28 cellular contexts compared by ENCODE assay signal in the genomic region with DNA sequence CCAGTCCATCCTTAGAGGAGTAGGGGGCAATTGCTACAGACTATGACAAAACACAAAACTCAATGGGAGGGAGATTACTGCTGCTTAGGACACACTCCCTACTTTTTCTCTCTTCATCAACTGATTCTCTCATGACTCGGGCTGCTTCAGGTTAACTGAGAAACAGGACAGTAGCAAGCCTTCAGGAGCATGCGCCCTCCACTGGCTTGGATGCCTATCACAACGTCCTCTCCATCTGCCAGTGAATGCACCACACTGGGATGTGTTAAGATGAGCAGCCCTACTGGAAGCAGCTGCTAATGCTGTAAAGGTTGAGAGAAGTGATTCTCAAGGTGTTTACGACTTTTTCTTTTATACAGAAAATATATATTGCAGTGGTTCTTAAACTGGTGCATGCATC.
DNase-seq lines count a peak whose midpoint lies in the region; ATAC-seq and TF ChIP-seq lines count a peak whose summit lies in the region.
"Had no signal": no experiment of that assay in that cellular context is flagged by ENCODE, and none has a peak within 500 bp of the region (broad histone marks: within the 10 kb centered on the region; RNA-seq: fewer than 3 reads in every experiment).

No MANE protein-coding gene starts in this region.

- H2BK120ac ChIP-seq in H9 (ENCODE audit: low read depth, low read length, poor library complexity, severe bottlenecking) = no peak overlapping the region

- DNase-seq in ELF-1 (ENCODE audit: low read depth, low spot score) (peak; percentile 10), H9 (peak; percentile 58), endodermal cell (peak; percentile 76), SKM-1 treated with dmso at 0.1 percent for 144 hours (lab: John Stamatoyannopoulos, UW; ENCODE audit: unreplicated experiment) (no peak), natural killer cell (no peak), hepatic stellate cell (ENCODE audit: low spot score) (no peak)
- DNase-seq: activated CD4-positive, alpha-beta T cell treated with anti-CD3 and anti-CD28 coated beads, Interleukin-2, amount 50 U/mL, for 48 hours; activated CD4-positive, CD25-positive, alpha-beta regulatory T cell treated with anti-CD3 and anti-CD28 coated beads, Interleukin-2, amount 50 U/mL, for 72 hours; activated naive CD8-positive, alpha-beta T cell treated with anti-CD3 and anti-CD28 coated beads, Interleukin-2, amount 50 U/mL, for 24 hours; activated T-cell treated with anti-CD3 and anti-CD28 coated beads, Interleukin-2, amount 50 U/mL, for 48 hours; colonic mucosa; effector CD4-positive, alpha-beta T cell; GM23248; Kasumi-1; left ventricle myocardium inferior; mesenchymal stem cell; NCI-H146; NCI-H2107; NCI-H774; pancreas; T-helper 2 cell; testis had no signal

- no peaks in the 10 kb centered on the region for H3K23me2 ChIP-seq in H9 (ENCODE audit: insufficient read length, low read depth, low read length, poor library complexity, severe bottlenecking)

- no peak for ATAC-seq in natural killer cell
- ATAC-seq: activated naive CD8-positive, alpha-beta T cell treated with anti-CD3 and anti-CD28 coated beads, Interleukin-2, amount 50 U/mL, for 24 hours; pancreas; stimulated activated memory B cell treated with anti-CD40 and anti-IgM and Interleukin-4, amounts not matched to agents 10 μg/mL and 1 μg/mL and 100 μg/mL, for 72 hours had no signal

- H4K5ac ChIP-seq in H9 (ENCODE audit: insufficient read length, low read depth, low read length) = no peak overlapping the region

- H3K79me1 ChIP-seq in H9 (ENCODE audit: insufficient read depth, low read depth, low read length, poor library complexity, severe bottlenecking) = no peaks in the 10 kb centered on the region

- H3K27ac ChIP-seq in H9 (ENCODE audit: insufficient read length, low read depth, low read length) (no peak overlapping the region), OCI-LY3 (ENCODE audit: low read length) (no peak overlapping the region), endodermal cell (ENCODE audit: low read depth, low read length) (no peak overlapping the region)
- H3K27ac ChIP-seq: colonic mucosa, epithelial cell of prostate, GM23248, left ventricle myocardium inferior, neural progenitor cell, pancreas, SK-N-MC, skin epidermis, testis had no signal

- H3K18ac ChIP-seq in H9 (ENCODE audit: insufficient read length, low read depth, low read length) = no peak overlapping the region

- H3K27me3 Mint-ChIP-seq in H9 (ENCODE audit: low read depth) (no peaks in the 10 kb centered on the region), endodermal cell (ENCODE audit: insufficient read depth) (no peaks in the 10 kb centered on the region), natural killer cell (ENCODE audit: low read depth in 2 of 2) (no peaks in the 10 kb centered on the region)
- H3K27me3 Mint-ChIP-seq: activated naive CD8-positive, alpha-beta T cell treated with anti-CD3 and anti-CD28 coated beads, Interleukin-2, amount 50 U/mL, for 24 hours; stimulated activated memory B cell treated with anti-CD40 and anti-IgM and Interleukin-4, amounts not matched to agents 10 μg/mL and 1 μg/mL and 100 μg/mL, for 72 hours had no signal

- H3K36me3 Mint-ChIP-seq in H9 (ENCODE audit: insufficient read depth in 1 of 3, low read depth in 3 of 3) (no peaks in the 10 kb centered on the region), endodermal cell (ENCODE audit: low read depth) (no peaks in the 10 kb centered on the region), natural killer cell (no peaks in the 10 kb centered on the region)
- H3K36me3 Mint-ChIP-seq: neural progenitor cell; stimulated activated memory B cell treated with anti-CD40 and anti-IgM and Interleukin-4, amounts not matched to agents 10 μg/mL and 1 μg/mL and 100 μg/mL, for 72 hours had no signal

- H3K4me1 ChIP-seq in H9 (ENCODE audit: insufficient read depth, low read length) (no peaks in the 10 kb centered on the region), OCI-LY3 (ENCODE audit: low read length) (peaks cover 8% of the 10 kb centered on the region), endodermal cell (ENCODE audit: control insufficient read depth, insufficient read depth, low read length) (no peaks in the 10 kb centered on the region)
- H3K4me1 ChIP-seq: colonic mucosa, left ventricle myocardium inferior, pancreas had no signal

- H3K4me3 Mint-ChIP-seq in H9 (no peak overlapping the region), endodermal cell (no peak overlapping the region), natural killer cell (no peak overlapping the region)
- H3K4me3 Mint-ChIP-seq: activated naive CD8-positive, alpha-beta T cell treated with anti-CD3 and anti-CD28 coated beads, Interleukin-2, amount 50 U/mL, for 24 hours; neural progenitor cell; stimulated activated memory B cell treated with anti-CD40 and anti-IgM and Interleukin-4, amounts not matched to agents 10 μg/mL and 1 μg/mL and 100 μg/mL, for 72 hours had no signal

- H3K4me3 ChIP-seq in OCI-LY3 (ENCODE audit: low read length) (no peak overlapping the region), endodermal cell (ENCODE audit: low read length) (no peak overlapping the region)
- H3K4me3 ChIP-seq: colonic mucosa, GM23248, left ventricle myocardium inferior, neural progenitor cell, pancreas, SK-N-MC, skin epidermis, testis had no signal

- H3K4me2 ChIP-seq in H9 (ENCODE audit: insufficient read depth, insufficient read length, low read length) (no peak overlapping the region), OCI-LY3 (ENCODE audit: low read length) (no peak overlapping the region)
- H3K4me2 ChIP-seq: neural progenitor cell had no signal

- H4K20me1 ChIP-seq in H9 (ENCODE audit: control insufficient read depth, insufficient read depth, insufficient read length) = no peaks in the 10 kb centered on the region
- H4K20me1 ChIP-seq in OCI-LY3 (ENCODE audit: insufficient read depth, low read length) = no peaks in the 10 kb centered on the region

- H2AK5ac ChIP-seq in H9 (ENCODE audit: insufficient read length, low read length) = no peak overlapping the region

- H3K36me3 ChIP-seq in OCI-LY3 (replicated peaks; ENCODE audit: low read depth, low read length) (no peaks in the 10 kb centered on the region), endodermal cell (ENCODE audit: control insufficient read depth, insufficient read depth, low read length) (no peaks in the 10 kb centered on the region)
- H3K36me3 ChIP-seq: colonic mucosa, left ventricle myocardium inferior, neural progenitor cell, pancreas had no signal

- no peak overlapping the region for H3K23ac ChIP-seq in H9 (ENCODE audit: insufficient read length, low read depth, low read length)

- H4K8ac ChIP-seq in H9 (replicated peaks; ENCODE audit: insufficient read length, low read depth, low read length) = no peak overlapping the region

- H3K79me2 ChIP-seq in H9 (ENCODE audit: insufficient read depth, low read length) = no peaks in the 10 kb centered on the region
- H3K79me2 ChIP-seq in OCI-LY3 (ENCODE audit: low read length) = no peaks in the 10 kb centered on the region

- no peak overlapping the region for H2BK5ac ChIP-seq in H9 (ENCODE audit: insufficient read length, low read length)

- H3K56ac ChIP-seq in H9 (ENCODE audit: insufficient read length, low read depth, low read length) = no peak overlapping the region

- H3K4ac ChIP-seq in H9 (ENCODE audit: low read depth, low read length) = no peak overlapping the region

- no peak overlapping the region for H3K27ac Mint-ChIP-seq in H9
- H3K27ac Mint-ChIP-seq in endodermal cell = no peak overlapping the region
- H3K27ac Mint-ChIP-seq in natural killer cell = no peak overlapping the region
- H3K27ac Mint-ChIP-seq: activated naive CD8-positive, alpha-beta T cell treated with anti-CD3 and anti-CD28 coated beads, Interleukin-2, amount 50 U/mL, for 24 hours; neural progenitor cell; stimulated activated memory B cell treated with anti-CD40 and anti-IgM and Interleukin-4, amounts not matched to agents 10 μg/mL and 1 μg/mL and 100 μg/mL, for 72 hours had no signal

- no peak overlapping the region for H3T11ph ChIP-seq in H9 (ENCODE audit: low read length)

- no peak overlapping the region for H2BK20ac ChIP-seq in H9 (ENCODE audit: low read depth, low read length, poor library complexity, severe bottlenecking)

- H3K27me3 ChIP-seq in H9 (ENCODE audit: insufficient read depth, low read length) (no peaks in the 10 kb centered on the region), OCI-LY3 (ENCODE audit: low read depth, low read length) (no peaks in the 10 kb centered on the region), endodermal cell (ENCODE audit: control insufficient read depth, insufficient read depth, low read length, poor library complexity, severe bottlenecking) (no peaks in the 10 kb centered on the region)
- H3K27me3 ChIP-seq: colonic mucosa, neural progenitor cell, pancreas, testis had no signal

- H3K9me3 Mint-ChIP-seq in H9 = no peaks in the 10 kb centered on the region; a peak in 2 of 5 replicates
- no peaks in the 10 kb centered on the region for H3K9me3 Mint-ChIP-seq in endodermal cell
- peaks cover 1 to 5% of the 10 kb centered on the region in 2 donors for H3K9me3 Mint-ChIP-seq in natural killer cell
- H3K9me3 Mint-ChIP-seq: activated naive CD8-positive, alpha-beta T cell treated with anti-CD3 and anti-CD28 coated beads, Interleukin-2, amount 50 U/mL, for 24 hours; neural progenitor cell; stimulated activated memory B cell treated with anti-CD40 and anti-IgM and Interleukin-4, amounts not matched to agents 10 μg/mL and 1 μg/mL and 100 μg/mL, for 72 hours had no signal

- H3K9me3 ChIP-seq in H9 (ENCODE audit: control insufficient read depth, low read depth, low read length) (no peaks in the 10 kb centered on the region), OCI-LY3 (ENCODE audit: insufficient read depth, low read length) (no peaks in the 10 kb centered on the region), endodermal cell (ENCODE audit: control insufficient read depth, low read length) (no peaks in the 10 kb centered on the region)
- H3K9me3 ChIP-seq: colonic mucosa, left ventricle myocardium inferior, pancreas, testis had no signal

- H3K14ac ChIP-seq in H9 (ENCODE audit: insufficient read depth, low read length) = no peak overlapping the region

- intact Hi-C loops in natural killer cell (cut with micrococcal nuclease) = no loop called here

- H3K9ac ChIP-seq in H9 (ENCODE audit: extremely low read depth, insufficient read length, low read length) (no peak overlapping the region), OCI-LY3 (ENCODE audit: low read length) (no peak overlapping the region), endodermal cell (ENCODE audit: extremely low read depth, low read length, poor library complexity, severe bottlenecking) (no peak overlapping the region)
- H3K9ac ChIP-seq: GM23248, neural progenitor cell had no signal

- no peak overlapping the region for H2AFZ ChIP-seq in H9 (ENCODE audit: low read length)
- H2AFZ ChIP-seq in OCI-LY3 (ENCODE audit: low read depth, low read length) = no peak overlapping the region
- H2AFZ ChIP-seq: GM23248, neural progenitor cell had no signal

- TF ChIP-seq CTCF in H9 (conservative IDR thresholded peaks at IDR 0.05) = peak; percentile 56; the same call in 2 of the 3 replicates
- peak; percentile 19; the same call in 1 of the 2 replicates for TF ChIP-seq CTCF in OCI-LY3 (IDR thresholded peaks at IDR 0.05; ENCODE audit: low read depth, low read length)
- TF ChIP-seq CTCF in endodermal cell (conservative IDR thresholded peaks at IDR 0.05) = peak; percentile 54
- no peak for TF ChIP-seq CTCF in natural killer cell (IDR thresholded peaks at IDR 0.05)

- H3K4me1 Mint-ChIP-seq in H9 = no peaks in the 10 kb centered on the region; a peak in 1 of 4 replicates
- H3K4me1 Mint-ChIP-seq in endodermal cell = peaks cover 12% of the 10 kb centered on the region
- H3K4me1 Mint-ChIP-seq in natural killer cell = no peaks in the 10 kb centered on the region
- H3K4me1 Mint-ChIP-seq: activated naive CD8-positive, alpha-beta T cell treated with anti-CD3 and anti-CD28 coated beads, Interleukin-2, amount 50 U/mL, for 24 hours; neural progenitor cell; stimulated activated memory B cell treated with anti-CD40 and anti-IgM and Interleukin-4, amounts not matched to agents 10 μg/mL and 1 μg/mL and 100 μg/mL, for 72 hours had no signal

- H4K91ac ChIP-seq in H9 (ENCODE audit: insufficient read length, low read depth, low read length) = no peak overlapping the region

- WGBS in H9 (ENCODE audit: extremely low coverage, insufficient read length, low lambda C conversion rate) = no CpG with 5 or more reads among the region's 4 CpGs
- 85 to 90% methylated on average over 2 to 4 of the region's 4 CpGs for WGBS in endodermal cell (ENCODE audit: insufficient coverage in 1 of 2, insufficient read length in 1 of 2), 2 experiments

- H2BK15ac ChIP-seq in H9 (ENCODE audit: low read depth, low read length) = no peak overlapping the region

- no peak overlapping the region for H2BK12ac ChIP-seq in H9 (ENCODE audit: insufficient read length, low read depth, low read length)

Comparison
In these comparisons a context has a peak if more than half of its experiments do, and no peak if none do; other contexts are left out.
1. DNase-seq: peak in ELF-1 (single experiment), H9 (single experiment) and endodermal cell (single experiment); none in SKM-1 treated with dmso at 0.1 percent for 144 hours (single experiment), natural killer cell (single experiment) and hepatic stellate cell (single experiment).